Comparison of ENCODE assay signal across 17 cellular contexts in the genomic region with DNA sequence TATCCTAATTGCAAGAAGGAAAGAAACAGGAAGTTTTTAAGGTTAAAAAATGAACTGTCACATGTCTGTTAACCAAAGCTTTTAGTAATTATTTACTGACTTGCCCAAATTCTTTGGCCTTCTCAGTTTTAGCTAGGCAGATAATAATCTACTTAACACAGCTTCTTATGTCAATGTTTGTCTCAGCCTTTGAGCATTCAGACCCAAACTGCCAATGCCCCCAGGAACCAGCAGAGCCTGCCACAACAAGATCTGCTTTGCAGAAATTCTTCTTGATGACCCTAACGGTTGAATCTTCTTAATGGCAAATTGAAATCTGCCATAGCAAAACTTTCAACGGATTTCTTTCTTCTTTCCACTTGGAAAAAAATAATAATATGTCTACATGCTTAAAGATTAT.
DNase-seq lines count a peak whose midpoint lies in the region; ATAC-seq and TF ChIP-seq lines count a peak whose summit lies in the region.
"Had no signal": no experiment of that assay in that cellular context is flagged by ENCODE, and none has a peak within 500 bp of the region (broad histone marks: within the 10 kb centered on the region; RNA-seq: fewer than 3 reads in every experiment).

No MANE protein-coding gene starts in this region.

- no peaks in the 10 kb centered on the region for H3K27me3 ChIP-seq in esophagus squamous epithelium
- H3K27me3 ChIP-seq: BLaER1 had no signal

- H3K9me3 ChIP-seq in mesodermal cell (ENCODE audit: control insufficient read depth, low read length) = no peaks in the 10 kb centered on the region
- H3K9me3 ChIP-seq in esophagus squamous epithelium = no peaks in the 10 kb centered on the region
- H3K9me3 ChIP-seq: BLaER1 had no signal

- H3K4me1 ChIP-seq in mesodermal cell (ENCODE audit: control insufficient read depth, insufficient read depth, low read length, poor library complexity, severe bottlenecking) = peaks cover 13% of the 10 kb centered on the region
- H3K4me1 ChIP-seq in esophagus squamous epithelium = no peaks in the 10 kb centered on the region
- H3K4me1 ChIP-seq: BLaER1 had no signal

- H3K4me3 ChIP-seq in mesodermal cell (ENCODE audit: extremely low read depth, insufficient read depth, low read length, poor library complexity, severe bottlenecking) = no peak overlapping the region
- H3K4me3 ChIP-seq in esophagus squamous epithelium = no peak overlapping the region
- H3K4me3 ChIP-seq: BLaER1, GM23338 had no signal

- intact Hi-C loops in esophagus squamous epithelium (cut with DNase I) = no loop called here

- H3K36me3 ChIP-seq in mesodermal cell (ENCODE audit: control insufficient read depth, insufficient read depth, low read length) (no peaks in the 10 kb centered on the region), esophagus squamous epithelium (no peaks in the 10 kb centered on the region)
- H3K36me3 ChIP-seq: BLaER1 had no signal

- TF ChIP-seq POLR2A in esophagus squamous epithelium (IDR thresholded peaks at IDR 0.05) = no peak

- peak; percentile 12 for DNase-seq in NCI-H82 (lab: John Stamatoyannopoulos, UW)
- no peak for DNase-seq in NCI-H82 treated with DMSO at 0.1 percent for 48 hours (lab: John Stamatoyannopoulos, UW; ENCODE audit: unreplicated experiment)
- peak; percentile 6 for DNase-seq in renal cortical epithelial cell (ENCODE audit: low read depth)
- no peak for DNase-seq in esophagus squamous epithelium (lab: John Stamatoyannopoulos, UW)
- DNase-seq: Calu3; CD4-positive, CD25-positive, alpha-beta regulatory T cell; CD8-positive, alpha-beta T cell; DMS153; DND-41; H9; HFFc6 had no signal

- no peak for ATAC-seq in GM21447 (IDR thresholded peaks at IDR 0.05; ENCODE audit: unreplicated experiment)
- ATAC-seq: CD8-positive, alpha-beta T cell; GM23338 had no signal

- peak overlapping the region; percentile 10 for H3K27ac ChIP-seq in mesodermal cell (ENCODE audit: low read depth, low read length, severe bottlenecking)
- H3K27ac ChIP-seq in esophagus squamous epithelium = no peak overlapping the region
- H3K27ac ChIP-seq: 22Rv1, BLaER1, C4-2B had no signal

- no peak for TF ChIP-seq CTCF in esophagus squamous epithelium (IDR thresholded peaks at IDR 0.05)

- WGBS in mesodermal cell (ENCODE audit: insufficient coverage in 2 of 2), 2 experiments = no CpG with 5 or more reads among the region's 2 CpGs
- WGBS in esophagus squamous epithelium, 2 donors = 19 to 22% methylated on average over 2 of the region's 2 CpGs

Comparison
In these comparisons a context has a peak if more than half of its experiments do, and no peak if none do; other contexts are left out.
1. DNase-seq: peak in NCI-H82 (single experiment) and renal cortical epithelial cell (single experiment); none in NCI-H82 treated with DMSO at 0.1 percent for 48 hours (single experiment) and esophagus squamous epithelium (single experiment).